In the genomic region with DNA sequence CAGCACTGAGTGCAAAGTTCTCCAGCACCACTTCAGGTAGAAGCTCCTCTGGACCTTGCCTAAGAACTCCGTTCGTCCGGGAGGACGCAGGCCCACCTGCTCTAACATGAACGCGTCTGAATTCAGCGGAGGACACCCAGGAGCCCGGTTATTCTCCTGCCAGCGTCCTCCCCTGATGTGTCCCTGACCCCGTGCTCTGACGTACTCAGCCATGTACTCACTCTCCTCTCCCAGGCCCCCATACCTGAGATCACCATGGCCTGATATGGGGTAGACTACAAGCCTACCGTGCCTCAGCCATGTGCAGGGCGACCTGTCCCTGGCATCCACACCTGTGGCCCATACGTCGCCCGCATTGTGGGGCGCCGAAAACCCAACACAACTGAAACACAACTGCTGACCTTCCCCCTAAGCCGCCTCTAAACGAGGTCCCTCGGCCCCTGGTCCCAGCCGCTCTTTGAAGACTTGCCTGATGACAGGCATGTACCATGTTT, we compare ENCODE assay signal across 8 cellular contexts. TPM values are rescaled to one million over a fixed set of nuclear protein-coding genes. Genes with fewer than 3 reads are reported as not detected.
DNase-seq lines count a peak whose midpoint lies in the region; ATAC-seq, FAIRE-seq and TF ChIP-seq lines count a peak whose summit lies in the region.

No MANE protein-coding gene starts in this region.

- H3K9me3 Mint-ChIP-seq in type B pancreatic cell: no peaks in the 10 kb centered on the region

- H3K4me3 ChIP-seq in GM12875 (ENCODE audit: low read depth, low read length): peak overlapping the region; percentile 100
- H3K4me3 ChIP-seq in LNCaP clone FGC (ENCODE audit: low read depth, low read length): peak overlapping the region; percentile 78
- H3K4me3 ChIP-seq in bronchial epithelial cell (ENCODE audit: low read depth, low read length): peak overlapping the region; percentile 98
- H3K4me3 ChIP-seq in lower lobe of right lung: peak overlapping the region; percentile 90

- intact Hi-C loops in lower lobe of right lung (cut with DNase I): no loop called here

- peaks cover 28% of the 10 kb centered on the region for H3K4me1 ChIP-seq in lower lobe of right lung

- peaks cover 8% of the 10 kb centered on the region for H3K36me3 Mint-ChIP-seq in type B pancreatic cell

- H3K36me3 ChIP-seq in bronchial epithelial cell (ENCODE audit: control insufficient read depth, insufficient read depth, low read length) (no peaks in the 10 kb centered on the region), lower lobe of right lung (no peaks in the 10 kb centered on the region)

- peaks cover 21% of the 10 kb centered on the region for H3K4me1 Mint-ChIP-seq in type B pancreatic cell (ENCODE audit: unreplicated experiment)

- H3K27ac ChIP-seq in lower lobe of right lung: peak overlapping the region; percentile 89

- peak overlapping the region; percentile 94 for H3K27ac Mint-ChIP-seq in type B pancreatic cell

- no peaks in the 10 kb centered on the region for H3K9me3 ChIP-seq in lower lobe of right lung

- no peaks in the 10 kb centered on the region for H3K27me3 Mint-ChIP-seq in type B pancreatic cell

- TF ChIP-seq CTCF in GM12875 (IDR thresholded peaks at IDR 0.05; ENCODE audit: borderline replicate concordance, insufficient read depth, low read depth, low read length) (no peak), LNCaP clone FGC (IDR thresholded peaks at IDR 0.05; ENCODE audit: control insufficient read depth, extremely low read depth, insufficient read depth) (no peak), bronchial epithelial cell (IDR thresholded peaks at IDR 0.05; ENCODE audit: insufficient read depth, low read length, severe bottlenecking) (no peak), lower lobe of right lung (IDR thresholded peaks at IDR 0.05) (no peak), type B pancreatic cell (conservative IDR thresholded peaks at IDR 0.05) (no peak)

- H3K27me3 ChIP-seq in bronchial epithelial cell (ENCODE audit: control insufficient read depth, insufficient read depth, low read length): no peaks in the 10 kb centered on the region
- no peaks in the 10 kb centered on the region for H3K27me3 ChIP-seq in lower lobe of right lung (ENCODE audit: low read depth)

- FAIRE-seq in bronchial epithelial cell (lab: Jason Lieb, UNC): no peak

- DNase-seq in LNCaP clone FGC (ENCODE audit: low read depth) (no peak), bronchial epithelial cell (ENCODE audit: low read depth) (no peak), lower lobe of right lung (no peak), type B pancreatic cell (ENCODE audit: extremely low spot score, unreplicated experiment) (no peak), NCI-H2107 (lab: John Stamatoyannopoulos, UW) (no peak)

- H3K4me3 Mint-ChIP-seq in type B pancreatic cell: peak overlapping the region; percentile 95

- ATAC-seq in lower lobe of right lung (peak; percentile 16 to 21), HG02678 (IDR thresholded peaks at IDR 0.05; ENCODE audit: unreplicated experiment) (no peak), GM18520 (IDR thresholded peaks at IDR 0.05; ENCODE audit: unreplicated experiment) (no peak)

RNA-seq across cellular contexts. Expression of a gene that starts 0.7 kb away (rescaled TPM):
- total RNA-seq in bronchial epithelial cell (8.2 and 9.7 TPM in 2 replicates), lower lobe of right lung (10.0 TPM), type B pancreatic cell (ENCODE audit: low replicate concordance) (10.1 and 18.2 TPM in 2 replicates)

RNA-seq across cellular contexts. Expression of a gene that starts 12.2 kb away (rescaled TPM):
- total RNA-seq in bronchial epithelial cell (0.79 and 1.9 TPM in 2 replicates), lower lobe of right lung (not detected), type B pancreatic cell (ENCODE audit: low replicate concordance) (1.0 and 4.0 TPM in 2 replicates)

RNA-seq across cellular contexts. Expression of a gene that starts 20.6 kb away (rescaled TPM):
- total RNA-seq in bronchial epithelial cell: 3,518 and 4,823 TPM in 2 replicates
- 770 TPM for total RNA-seq in lower lobe of right lung
- total RNA-seq in type B pancreatic cell (ENCODE audit: low replicate concordance): 1,320 and 1,324 TPM in 2 replicates

RNA-seq across cellular contexts. Expression of a gene that starts 26.9 kb away (rescaled TPM):
- 2.4 and 2.6 TPM in 2 replicates for total RNA-seq in bronchial epithelial cell
- 1.2 TPM for total RNA-seq in lower lobe of right lung
- 2.8 and 3.8 TPM in 2 replicates for total RNA-seq in type B pancreatic cell (ENCODE audit: low replicate concordance)

RNA-seq across cellular contexts. Expression of a gene that starts 32.2 kb away (rescaled TPM):
- 5.5 and 5.8 TPM in 2 replicates for total RNA-seq in bronchial epithelial cell
- total RNA-seq in lower lobe of right lung: 7.4 TPM
- total RNA-seq in type B pancreatic cell (ENCODE audit: low replicate concordance): 2.5 and 6.0 TPM in 2 replicates

Comparison
In these comparisons a context has a peak if more than half of its experiments do, and no peak if none do; other contexts are left out.
1. ATAC-seq: peak in lower lobe of right lung (2 of 2); none in HG02678 (single experiment) and GM18520 (single experiment).
2. Peak in every context shown above with its lines, with median percentiles within 50 percentile points of each other: H3K4me3 ChIP-seq.